In the genomic region with DNA sequence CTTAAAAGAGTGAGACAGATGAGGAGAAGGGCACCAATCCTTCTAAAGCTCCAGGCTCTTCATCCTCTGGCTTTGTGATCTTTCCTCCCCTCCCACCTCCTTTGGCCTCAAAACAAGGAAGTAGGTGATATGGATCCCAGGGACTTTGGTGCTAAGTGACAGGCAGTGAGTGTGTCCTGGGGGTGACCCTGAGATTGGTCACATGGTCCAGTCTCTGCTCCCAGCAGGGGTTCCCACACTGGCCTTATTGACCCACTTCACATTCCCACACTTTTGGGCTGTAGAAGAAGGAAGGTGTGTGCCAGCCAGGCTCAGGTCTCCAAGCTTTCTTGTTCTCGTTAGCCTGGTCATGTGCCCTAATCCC, we compare ENCODE assay signal across 2 cellular contexts.
TF ChIP-seq lines count a peak whose summit lies in the region.

No MANE protein-coding gene starts in this region.

TF ChIP-seq in K562, 482 proteins besides CTCF, POLR2A, EP300 and RAD21:
- TF ChIP-seq ESRRA (IDR thresholded peaks at IDR 0.05; ENCODE audit: borderline replicate concordance, low read depth) (peak; percentile 43; the same call in 1 of the 2 replicates), PKNOX1 (IDR thresholded peaks at IDR 0.05) (0 out of 2 replicates have a peak, but pooled peaks have one; percentile 41), YY1 (IDR thresholded peaks at IDR 0.05; ENCODE audit: borderline replicate concordance in 1 of 3, control insufficient read depth in 1 of 3, extremely low read depth in 1 of 3, insufficient read depth in 3 of 3, insufficient read length in 1 of 3, insufficient replicate concordance in 2 of 3, low read depth in 1 of 3, low read length in 2 of 3) (no peak)
TF ChIP-seq in K562: peak in this region for 2.

TF ChIP-seq in HepG2, 621 proteins besides CTCF, POLR2A, EP300 and RAD21 (continues in another document):
- TF ChIP-seq ARID5B (CRISPR knock-in tag; IDR thresholded peaks at IDR 0.05) (peak; percentile 34; the same call in 1 of the 2 replicates), TBP (CRISPR knock-in tag; IDR thresholded peaks at IDR 0.05) (no peak), CEBPG (CRISPR knock-in tag; IDR thresholded peaks at IDR 0.05) (no peak), MXD4 (CRISPR knock-in tag; IDR thresholded peaks at IDR 0.05) (no peak), HOXD1 (CRISPR knock-in tag; IDR thresholded peaks at IDR 0.05) (no peak), ZBTB14 (CRISPR knock-in tag; IDR thresholded peaks at IDR 0.05) (no peak), FOSL1 (CRISPR knock-in tag; IDR thresholded peaks at IDR 0.05; ENCODE audit: borderline replicate concordance) (no peak), ZC3H13 (CRISPR knock-in tag; IDR thresholded peaks at IDR 0.05) (no peak), DNMT1 (CRISPR knock-in tag; IDR thresholded peaks at IDR 0.05) (no peak), MIXL1 (CRISPR knock-in tag; IDR thresholded peaks at IDR 0.05) (no peak), NFIB (CRISPR knock-in tag; IDR thresholded peaks at IDR 0.05; ENCODE audit: borderline replicate concordance) (no peak), JDP2 (CRISPR knock-in tag; IDR thresholded peaks at IDR 0.05; ENCODE audit: borderline replicate concordance) (no peak), NAIF1 (CRISPR knock-in tag; IDR thresholded peaks at IDR 0.05; ENCODE audit: borderline replicate concordance) (no peak), ATAD3A (CRISPR knock-in tag; IDR thresholded peaks at IDR 0.05) (no peak), YY1 (IDR thresholded peaks at IDR 0.05; ENCODE audit: insufficient read depth, insufficient replicate concordance, low read depth, low read length) (no peak), ZNF292 (CRISPR knock-in tag; IDR thresholded peaks at IDR 0.05; ENCODE audit: borderline replicate concordance, low read depth) (0 out of 2 replicates have a peak, but pooled peaks have one; percentile 18), THRA (CRISPR knock-in tag; IDR thresholded peaks at IDR 0.05; ENCODE audit: borderline replicate concordance) (peak; percentile 45; the same call in 1 of the 2 replicates), FLYWCH1 (CRISPR knock-in tag; IDR thresholded peaks at IDR 0.05) (no peak), ZNF549 (CRISPR knock-in tag; IDR thresholded peaks at IDR 0.05) (no peak), ELF1 (CRISPR knock-in tag; IDR thresholded peaks at IDR 0.05) (peak; percentile 51), EEA1 (CRISPR knock-in tag; IDR thresholded peaks at IDR 0.05; ENCODE audit: borderline replicate concordance) (no peak), RXRB (CRISPR knock-in tag; IDR thresholded peaks at IDR 0.05; ENCODE audit: borderline replicate concordance) (0 out of 2 replicates have a peak, but pooled peaks have one; percentile 46), HMG20B (CRISPR knock-in tag; conservative IDR thresholded peaks at IDR 0.05) (no peak), POLR2AphosphoS2 (IDR thresholded peaks at IDR 0.05; ENCODE audit: low read depth, low read length) (no peak), TBL1XR1 (IDR thresholded peaks at IDR 0.05; ENCODE audit: borderline replicate concordance, low read length, partially characterized antibody) (no peak), PHF5A (CRISPR knock-in tag; IDR thresholded peaks at IDR 0.05; ENCODE audit: low read depth, unreplicated experiment) (no peak), FOXK1 (CRISPR knock-in tag; IDR thresholded peaks at IDR 0.05; ENCODE audit: borderline replicate concordance, low read depth) (no peak), ELF3 (CRISPR knock-in tag; IDR thresholded peaks at IDR 0.05) (peak; percentile 86), SMAD9 (CRISPR knock-in tag; IDR thresholded peaks at IDR 0.05) (no peak), SIX4 (CRISPR knock-in tag; IDR thresholded peaks at IDR 0.05) (no peak), RARA (CRISPR knock-in tag; IDR thresholded peaks at IDR 0.05) (peak; percentile 78), ZSCAN5A (CRISPR knock-in tag; IDR thresholded peaks at IDR 0.05; ENCODE audit: borderline replicate concordance) (no peak), SALL1 (CRISPR knock-in tag; IDR thresholded peaks at IDR 0.05) (peak; percentile 27; the same call in 1 of the 2 replicates)
- TF ChIP-seq, protein P1, sequence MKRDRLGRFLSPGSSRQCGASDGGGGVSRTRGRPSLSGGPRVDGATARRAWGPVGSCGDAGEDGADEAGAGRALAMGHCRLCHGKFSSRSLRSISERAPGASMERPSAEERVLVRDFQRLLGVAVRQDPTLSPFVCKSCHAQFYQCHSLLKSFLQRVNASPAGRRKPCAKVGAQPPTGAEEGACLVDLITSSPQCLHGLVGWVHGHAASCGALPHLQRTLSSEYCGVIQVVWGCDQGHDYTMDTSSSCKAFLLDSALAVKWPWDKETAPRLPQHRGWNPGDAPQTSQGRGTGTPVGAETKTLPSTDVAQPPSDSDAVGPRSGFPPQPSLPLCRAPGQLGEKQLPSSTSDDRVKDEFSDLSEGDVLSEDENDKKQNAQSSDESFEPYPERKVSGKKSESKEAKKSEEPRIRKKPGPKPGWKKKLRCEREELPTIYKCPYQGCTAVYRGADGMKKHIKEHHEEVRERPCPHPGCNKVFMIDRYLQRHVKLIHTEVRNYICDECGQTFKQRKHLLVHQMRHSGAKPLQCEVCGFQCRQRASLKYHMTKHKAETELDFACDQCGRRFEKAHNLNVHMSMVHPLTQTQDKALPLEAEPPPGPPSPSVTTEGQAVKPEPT (CRISPR knock-in tag; IDR thresholded peaks at IDR 0.05; ENCODE audit: low read depth), result no peak
- TF ChIP-seq, protein P2, sequence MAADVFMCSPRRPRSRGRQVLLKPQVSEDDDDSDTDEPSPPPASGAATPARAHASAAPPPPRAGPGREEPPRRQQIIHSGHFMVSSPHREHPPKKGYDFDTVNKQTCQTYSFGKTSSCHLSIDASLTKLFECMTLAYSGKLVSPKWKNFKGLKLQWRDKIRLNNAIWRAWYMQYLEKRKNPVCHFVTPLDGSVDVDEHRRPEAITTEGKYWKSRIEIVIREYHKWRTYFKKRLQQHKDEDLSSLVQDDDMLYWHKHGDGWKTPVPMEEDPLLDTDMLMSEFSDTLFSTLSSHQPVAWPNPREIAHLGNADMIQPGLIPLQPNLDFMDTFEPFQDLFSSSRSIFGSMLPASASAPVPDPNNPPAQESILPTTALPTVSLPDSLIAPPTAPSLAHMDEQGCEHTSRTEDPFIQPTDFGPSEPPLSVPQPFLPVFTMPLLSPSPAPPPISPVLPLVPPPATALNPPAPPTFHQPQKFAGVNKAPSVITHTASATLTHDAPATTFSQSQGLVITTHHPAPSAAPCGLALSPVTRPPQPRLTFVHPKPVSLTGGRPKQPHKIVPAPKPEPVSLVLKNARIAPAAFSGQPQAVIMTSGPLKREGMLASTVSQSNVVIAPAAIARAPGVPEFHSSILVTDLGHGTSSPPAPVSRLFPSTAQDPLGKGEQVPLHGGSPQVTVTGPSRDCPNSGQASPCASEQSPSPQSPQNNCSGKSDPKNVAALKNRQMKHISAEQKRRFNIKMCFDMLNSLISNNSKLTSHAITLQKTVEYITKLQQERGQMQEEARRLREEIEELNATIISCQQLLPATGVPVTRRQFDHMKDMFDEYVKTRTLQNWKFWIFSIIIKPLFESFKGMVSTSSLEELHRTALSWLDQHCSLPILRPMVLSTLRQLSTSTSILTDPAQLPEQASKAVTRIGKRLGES (CRISPR knock-in tag; IDR thresholded peaks at IDR 0.05; ENCODE audit: borderline replicate concordance), result no peak
- TF ChIP-seq, protein P3, sequence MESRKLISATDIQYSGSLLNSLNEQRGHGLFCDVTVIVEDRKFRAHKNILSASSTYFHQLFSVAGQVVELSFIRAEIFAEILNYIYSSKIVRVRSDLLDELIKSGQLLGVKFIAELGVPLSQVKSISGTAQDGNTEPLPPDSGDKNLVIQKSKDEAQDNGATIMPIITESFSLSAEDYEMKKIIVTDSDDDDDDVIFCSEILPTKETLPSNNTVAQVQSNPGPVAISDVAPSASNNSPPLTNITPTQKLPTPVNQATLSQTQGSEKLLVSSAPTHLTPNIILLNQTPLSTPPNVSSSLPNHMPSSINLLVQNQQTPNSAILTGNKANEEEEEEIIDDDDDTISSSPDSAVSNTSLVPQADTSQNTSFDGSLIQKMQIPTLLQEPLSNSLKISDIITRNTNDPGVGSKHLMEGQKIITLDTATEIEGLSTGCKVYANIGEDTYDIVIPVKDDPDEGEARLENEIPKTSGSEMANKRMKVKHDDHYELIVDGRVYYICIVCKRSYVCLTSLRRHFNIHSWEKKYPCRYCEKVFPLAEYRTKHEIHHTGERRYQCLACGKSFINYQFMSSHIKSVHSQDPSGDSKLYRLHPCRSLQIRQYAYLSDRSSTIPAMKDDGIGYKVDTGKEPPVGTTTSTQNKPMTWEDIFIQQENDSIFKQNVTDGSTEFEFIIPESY (CRISPR knock-in tag; IDR thresholded peaks at IDR 0.05), result no peak
- TF ChIP-seq, protein P4, sequence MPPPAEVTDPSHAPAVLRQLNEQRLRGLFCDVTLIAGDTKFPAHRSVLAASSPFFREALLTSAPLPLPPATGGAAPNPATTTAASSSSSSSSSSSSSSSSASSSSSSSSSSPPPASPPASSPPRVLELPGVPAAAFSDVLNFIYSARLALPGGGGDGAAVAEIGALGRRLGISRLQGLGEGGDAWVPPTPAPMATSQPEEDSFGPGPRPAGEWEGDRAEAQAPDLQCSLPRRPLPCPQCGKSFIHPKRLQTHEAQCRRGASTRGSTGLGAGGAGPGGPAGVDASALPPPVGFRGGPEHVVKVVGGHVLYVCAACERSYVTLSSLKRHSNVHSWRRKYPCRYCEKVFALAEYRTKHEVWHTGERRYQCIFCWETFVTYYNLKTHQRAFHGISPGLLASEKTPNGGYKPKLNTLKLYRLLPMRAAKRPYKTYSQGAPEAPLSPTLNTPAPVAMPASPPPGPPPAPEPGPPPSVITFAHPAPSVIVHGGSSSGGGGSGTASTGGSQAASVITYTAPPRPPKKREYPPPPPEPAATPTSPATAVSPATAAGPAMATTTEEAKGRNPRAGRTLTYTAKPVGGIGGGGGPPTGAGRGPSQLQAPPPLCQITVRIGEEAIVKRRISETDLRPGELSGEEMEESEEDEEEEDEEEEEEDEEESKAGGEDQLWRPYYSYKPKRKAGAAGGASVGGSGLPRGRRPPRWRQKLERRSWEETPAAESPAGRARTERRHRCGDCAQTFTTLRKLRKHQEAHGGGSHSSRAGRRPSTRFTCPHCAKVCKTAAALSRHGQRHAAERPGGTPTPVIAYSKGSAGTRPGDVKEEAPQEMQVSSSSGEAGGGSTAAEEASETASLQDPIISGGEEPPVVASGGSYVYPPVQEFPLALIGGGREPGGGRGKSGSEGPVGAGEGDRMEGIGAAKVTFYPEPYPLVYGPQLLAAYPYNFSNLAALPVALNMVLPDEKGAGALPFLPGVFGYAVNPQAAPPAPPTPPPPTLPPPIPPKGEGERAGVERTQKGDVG (CRISPR knock-in tag; IDR thresholded peaks at IDR 0.05; ENCODE audit: borderline replicate concordance), result no peak
